Comparison of ENCODE assay signal across 8 cellular contexts in the genomic region with DNA sequence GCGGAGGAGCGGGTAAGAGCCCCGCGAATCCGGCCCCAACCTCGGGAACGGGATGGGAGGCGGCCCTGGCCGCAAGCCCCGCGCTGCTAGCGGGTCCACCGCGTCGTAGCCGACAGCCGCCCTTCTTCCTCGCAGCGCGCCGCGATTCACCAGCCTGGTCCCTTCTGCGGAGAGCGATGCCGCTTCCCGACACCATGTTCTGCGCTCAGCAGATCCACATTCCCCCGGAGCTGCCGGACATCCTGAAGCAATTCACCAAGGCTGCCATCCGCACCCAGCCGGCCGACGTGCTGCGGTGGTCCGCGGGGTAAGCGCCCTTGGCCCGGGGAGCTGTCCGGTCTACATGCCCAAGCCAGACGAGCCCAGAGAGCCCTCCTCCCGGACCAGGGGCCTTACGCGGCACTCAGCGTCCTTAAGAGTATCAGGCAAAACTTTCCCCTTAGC. TPM values are rescaled to one million over a fixed set of nuclear protein-coding genes. Genes with fewer than 3 reads are reported as not detected.
A peak's percentile ranks its signal among the peaks of the same experiment; 100 is the strongest.
DNase-seq lines count a peak whose midpoint lies in the region; ATAC-seq and TF ChIP-seq lines count a peak whose summit lies in the region.

No MANE protein-coding gene starts in this region.

- no peak overlapping the region for H2AK5ac ChIP-seq in IMR-90 (ENCODE audit: low read depth, low read length)

- peak; percentile 30 for ATAC-seq in GM18499 (IDR thresholded peaks at IDR 0.05; ENCODE audit: insufficient read depth, unreplicated experiment)
- peak; percentile 44 for ATAC-seq in GM21619 (IDR thresholded peaks at IDR 0.05; ENCODE audit: unreplicated experiment)
- ATAC-seq in IMR-90 (ENCODE audit: low read depth), result peak; percentile 61

- peak overlapping the region; percentile 77 for H3K4me2 ChIP-seq in IMR-90 (ENCODE audit: low read depth, low read length)

- intact Hi-C loops in IMR-90 (cut with micrococcal nuclease), result no loop called here

- H4K91ac ChIP-seq in IMR-90 (ENCODE audit: insufficient read depth, low read depth, low read length), result no peak overlapping the region

- no peak overlapping the region for H2AK9ac ChIP-seq in IMR-90 (replicated peaks; ENCODE audit: low read depth, low read length, poor library complexity)

- dilution Hi-C loops in IMR-90 (cut with HindIII; ENCODE audit: low sequenced_read_pairs, unreplicated experiment), result no loop called here

- no peak overlapping the region for H2BK20ac ChIP-seq in IMR-90 (ENCODE audit: low read depth, low read length)

- no peak for TF ChIP-seq POLR2A in IMR-90 (IDR thresholded peaks at IDR 0.05; ENCODE audit: low read depth, low read length)

- H2BK5ac ChIP-seq in IMR-90 (ENCODE audit: low read depth, low read length, poor library complexity, severe bottlenecking), result no peak overlapping the region

- H3K27me3 ChIP-seq in IMR-90 (ENCODE audit: control insufficient read depth, insufficient read depth, low read length), result no peaks in the 10 kb centered on the region

- no peak overlapping the region for H3K56ac ChIP-seq in IMR-90 (ENCODE audit: extremely low read depth, insufficient read depth, low read length)

- no peak overlapping the region for H4K5ac ChIP-seq in IMR-90 (ENCODE audit: low read depth, low read length)

- H3K9me1 ChIP-seq in IMR-90 (ENCODE audit: insufficient read depth, low read length), result no peaks in the 10 kb centered on the region; the same call in 1 of the 2 replicates

- H2BK15ac ChIP-seq in IMR-90 (ENCODE audit: low read depth, low read length), result no peak overlapping the region

- TF ChIP-seq RAD21 in IMR-90 (IDR thresholded peaks at IDR 0.05; ENCODE audit: low read length), result no peak

- H3K9me3 ChIP-seq in IMR-90 (ENCODE audit: control insufficient read depth, insufficient read depth, low read length) (no peaks in the 10 kb centered on the region), mesodermal cell (ENCODE audit: control insufficient read depth, low read length) (no peaks in the 10 kb centered on the region)

- H4K20me1 ChIP-seq in IMR-90 (ENCODE audit: insufficient read depth, low read length), result 0 out of 2 replicates have a peak, but pooled peaks cover 4% of the 10 kb centered on the region

- H3K23ac ChIP-seq in IMR-90 (ENCODE audit: low read depth, low read length), result no peak overlapping the region

- no peak overlapping the region for H3K4ac ChIP-seq in IMR-90 (ENCODE audit: low read depth, low read length)

- no peak overlapping the region for H4K8ac ChIP-seq in IMR-90 (ENCODE audit: low read depth in 2 of 2, low read length in 2 of 2)

- H3K27ac ChIP-seq in IMR-90 (ENCODE audit: insufficient read depth, low read length) (no peak overlapping the region), mesodermal cell (ENCODE audit: low read depth, low read length, severe bottlenecking) (peak overlapping the region; percentile 72)

- POLR2A ChIA-PET in IMR-90 (lab: Charles Lee; ENCODE audit: unreplicated experiment), result no interaction called here

- H3K18ac ChIP-seq in IMR-90 (ENCODE audit: low read depth, low read length), result no peak overlapping the region

- no peak overlapping the region for H3K9ac ChIP-seq in IMR-90 (ENCODE audit: low read depth, low read length)

- no peak for TF ChIP-seq CTCF in IMR-90 (conservative IDR thresholded peaks at IDR 0.05; ENCODE audit: low read depth, low read length)
- TF ChIP-seq CTCF in choroid plexus epithelial cell (conservative IDR thresholded peaks at IDR 0.05; ENCODE audit: low read depth, low read length), result no peak

- H2AFZ ChIP-seq in IMR-90 (replicated peaks; ENCODE audit: low read length, poor library complexity), result peak overlapping the region; percentile 99

- no peak overlapping the region for H3K14ac ChIP-seq in IMR-90 (replicated peaks; ENCODE audit: low read depth, low read length)

- in situ Hi-C loops in IMR-90 (cut with MboI; ENCODE audit: low sequenced_read_pairs), result no loop called here

- no TSS peak for BruUV-seq in IMR-90 (replicated peaks; lab: Mats Ljungman, UMichigan)

- H3K36me3 ChIP-seq in IMR-90 (ENCODE audit: control insufficient read depth, insufficient read depth, low read length) (peaks cover 3% of the 10 kb centered on the region; the same call in 1 of the 2 replicates), mesodermal cell (ENCODE audit: control insufficient read depth, insufficient read depth, low read length) (no peaks in the 10 kb centered on the region)

- DNase-seq in IMR-90 (no peak), choroid plexus epithelial cell (ENCODE audit: low read depth) (peak; percentile 28), kidney tubule cell (ENCODE audit: low spot score) (no peak), inferior parietal cortex (ENCODE audit: extremely low spot score) (no peak)
- DNase-seq in activated CD8-positive, alpha-beta memory T cell treated with anti-CD3 and anti-CD28 coated beads for 24 hours, result no peak

- no peak overlapping the region for H2BK120ac ChIP-seq in IMR-90 (ENCODE audit: low read depth, low read length)

- 0% methylated on average over 11 of the region's 44 CpGs; no CpG with 5 or more reads in 1 of the 2 experiments for WGBS in IMR-90 (ENCODE audit: extremely low coverage in 2 of 2, insufficient read length in 1 of 2), 2 experiments
- 1% methylated on average over 44 of the region's 44 CpGs for WGBS in mesodermal cell (ENCODE audit: insufficient coverage in 2 of 2), 2 experiments

- CTCF ChIA-PET in IMR-90 (lab: Yijun Ruan, JAX), result interaction anchor here (1.5 to 1.6 kb wide), 2 partner anchors 12 to 185 kb away, joined by 5 to 8 read pairs; no protein-coding TSS in a partner anchor

- peaks cover 0 to 9% of the 10 kb centered on the region in 2 experiments; a peak in 2 of 4 replicates for H3K79me1 ChIP-seq in IMR-90 (ENCODE audit: low read depth in 1 of 2, low read length in 2 of 2)

- peaks cover 2% of the 10 kb centered on the region for H3K4me1 ChIP-seq in IMR-90 (ENCODE audit: control insufficient read depth, insufficient read depth, low read length)
- H3K4me1 ChIP-seq in mesodermal cell (ENCODE audit: control insufficient read depth, insufficient read depth, low read length, poor library complexity, severe bottlenecking), result peaks cover 12% of the 10 kb centered on the region

- H3K4me3 ChIP-seq in IMR-90 (ENCODE audit: insufficient read depth, low read depth, low read length) (peak overlapping the region; percentile 74), choroid plexus epithelial cell (ENCODE audit: low read depth, low read length) (peak overlapping the region; percentile 70), mesodermal cell (ENCODE audit: extremely low read depth, insufficient read depth, low read length, poor library complexity, severe bottlenecking) (peak overlapping the region; percentile 53)

TF ChIP-seq in IMR-90, 13 proteins besides CTCF, POLR2A, EP300 and RAD21:
- TF ChIP-seq BHLHE40 (IDR thresholded peaks at IDR 0.05; ENCODE audit: low read depth, low read length) (no peak), MXI1 (IDR thresholded peaks at IDR 0.05; ENCODE audit: borderline replicate concordance, low read depth, low read length) (peak; percentile 15)

RNA-seq across cellular contexts. Expression of a gene that starts 0.3 kb away (rescaled TPM):
- total RNA-seq in IMR-90 (2012; rRNA removed), result 0.28 and 0.36 TPM in 2 replicates
- 0.34 and 0.50 TPM in 2 replicates for polyA plus RNA-seq in IMR-90 (2012; rRNA removed)
- polyA plus RNA-seq in IMR-90 (2012; cell fraction: cytosol; rRNA removed), result 0.60 and 0.67 TPM in 2 replicates
- polyA plus RNA-seq in IMR-90 (2012; cell fraction: nucleus; rRNA removed; ENCODE audit: low replicate concordance), result 0.73 and 1.1 TPM in 2 replicates
- 0.92 TPM for polyA plus RNA-seq in mesodermal cell (2013, experiment 1 of 2)
- polyA plus RNA-seq in mesodermal cell (2013, experiment 2 of 2), result 0.66 TPM
